ENCODE assay signal across 1 cellular context in the genomic region with DNA sequence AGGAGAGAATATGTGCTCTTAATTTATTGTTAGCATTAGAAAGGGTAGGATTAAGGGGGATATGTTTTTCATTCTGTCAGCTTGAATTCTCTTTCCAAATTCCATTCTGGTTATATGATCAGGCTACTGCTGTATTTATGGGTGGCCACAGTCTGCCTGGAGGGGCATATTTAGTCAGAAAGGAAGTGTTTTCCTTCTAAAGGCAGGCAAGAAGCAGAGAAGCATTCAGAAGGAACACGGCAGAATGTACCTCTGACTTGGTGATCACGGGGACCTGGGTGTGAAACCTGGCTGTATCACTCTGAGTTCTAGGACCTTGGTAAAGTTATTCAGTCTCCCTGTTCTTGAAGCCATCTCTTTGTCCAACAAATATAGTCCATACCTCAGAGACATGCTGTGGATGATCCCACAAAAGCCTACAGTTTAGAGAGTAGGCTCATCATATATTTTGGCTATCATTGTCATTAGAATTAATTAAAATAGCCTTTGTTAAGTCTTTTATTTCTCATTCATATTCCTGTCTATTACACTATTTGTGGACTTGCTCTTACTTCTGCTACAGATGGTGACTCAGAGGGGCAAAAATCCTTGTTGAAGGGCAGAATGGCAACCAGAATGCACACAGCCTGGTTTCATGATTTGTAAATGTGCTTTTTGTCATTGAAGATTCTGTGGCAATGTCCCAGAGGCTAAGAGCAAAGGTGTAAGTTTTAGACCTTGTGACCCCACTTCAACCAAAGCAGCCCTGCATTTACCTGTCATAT.
TF ChIP-seq lines count a peak whose summit lies in the region.

No MANE protein-coding gene starts in this region.

TF ChIP-seq in HepG2, 621 proteins besides CTCF, POLR2A, EP300 and RAD21:
- no peak for TF ChIP-seq THAP7 (CRISPR knock-in tag; IDR thresholded peaks at IDR 0.05)
- TF ChIP-seq EZH2 (conservative IDR thresholded peaks at IDR 0.05; ENCODE audit: low read depth, low read length): no peak
- TF ChIP-seq ZNF775 (CRISPR knock-in tag; IDR thresholded peaks at IDR 0.05; ENCODE audit: borderline replicate concordance): no peak
- TF ChIP-seq ZNF646 (CRISPR knock-in tag; IDR thresholded peaks at IDR 0.05): no peak
- no peak for TF ChIP-seq ZNF3 (CRISPR knock-in tag; IDR thresholded peaks at IDR 0.05)
- no peak for TF ChIP-seq SAFB2 (CRISPR knock-in tag; IDR thresholded peaks at IDR 0.05; ENCODE audit: borderline replicate concordance, low read depth)
- no peak for TF ChIP-seq HMG20A (CRISPR knock-in tag; IDR thresholded peaks at IDR 0.05; ENCODE audit: borderline replicate concordance)
- TF ChIP-seq NCOA5 (CRISPR knock-in tag; IDR thresholded peaks at IDR 0.05): no peak
- TF ChIP-seq NAIF1 (CRISPR knock-in tag; IDR thresholded peaks at IDR 0.05; ENCODE audit: borderline replicate concordance): no peak
- TF ChIP-seq RXRB (CRISPR knock-in tag; IDR thresholded peaks at IDR 0.05; ENCODE audit: borderline replicate concordance): no peak
- no peak for TF ChIP-seq CEBPG (CRISPR knock-in tag; IDR thresholded peaks at IDR 0.05)
- TF ChIP-seq EHMT2 (IDR thresholded peaks at IDR 0.05; ENCODE audit: borderline replicate concordance, low read depth, low read length): no peak
- TF ChIP-seq WIZ (CRISPR knock-in tag; IDR thresholded peaks at IDR 0.05): no peak
- no peak for TF ChIP-seq EEA1 (CRISPR knock-in tag; IDR thresholded peaks at IDR 0.05; ENCODE audit: borderline replicate concordance)
- TF ChIP-seq, protein P1, sequence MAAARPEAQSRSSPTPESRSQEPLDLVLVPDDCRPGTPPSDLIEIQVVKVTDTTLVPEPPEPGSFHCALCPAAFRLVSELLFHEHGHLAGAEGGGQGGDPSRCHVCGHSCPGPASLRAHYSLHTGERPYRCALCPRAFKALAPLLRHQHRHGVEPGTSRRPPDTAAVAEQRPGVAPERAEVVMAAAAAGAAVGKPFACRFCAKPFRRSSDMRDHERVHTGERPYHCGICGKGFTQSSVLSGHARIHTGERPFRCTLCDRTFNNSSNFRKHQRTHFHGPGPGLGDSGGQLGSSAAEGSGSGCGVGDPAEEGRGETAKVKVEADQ (CRISPR knock-in tag; IDR thresholded peaks at IDR 0.05; ENCODE audit: borderline replicate concordance): no peak
- TF ChIP-seq, protein P2, sequence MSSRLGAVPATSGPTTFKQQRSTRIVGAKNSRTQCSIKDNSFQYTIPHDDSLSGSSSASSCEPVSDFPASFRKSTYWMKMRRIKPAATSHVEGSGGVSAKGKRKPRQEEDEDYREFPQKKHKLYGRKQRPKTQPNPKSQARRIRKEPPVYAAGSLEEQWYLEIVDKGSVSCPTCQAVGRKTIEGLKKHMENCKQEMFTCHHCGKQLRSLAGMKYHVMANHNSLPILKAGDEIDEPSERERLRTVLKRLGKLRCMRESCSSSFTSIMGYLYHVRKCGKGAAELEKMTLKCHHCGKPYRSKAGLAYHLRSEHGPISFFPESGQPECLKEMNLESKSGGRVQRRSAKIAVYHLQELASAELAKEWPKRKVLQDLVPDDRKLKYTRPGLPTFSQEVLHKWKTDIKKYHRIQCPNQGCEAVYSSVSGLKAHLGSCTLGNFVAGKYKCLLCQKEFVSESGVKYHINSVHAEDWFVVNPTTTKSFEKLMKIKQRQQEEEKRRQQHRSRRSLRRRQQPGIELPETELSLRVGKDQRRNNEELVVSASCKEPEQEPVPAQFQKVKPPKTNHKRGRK (CRISPR knock-in tag; IDR thresholded peaks at IDR 0.05): no peak
- TF ChIP-seq ZFP62 (CRISPR knock-in tag; IDR thresholded peaks at IDR 0.05): no peak
- TF ChIP-seq YEATS2 (CRISPR knock-in tag; IDR thresholded peaks at IDR 0.05; ENCODE audit: borderline replicate concordance): no peak
- no peak for TF ChIP-seq PTBP1 (IDR thresholded peaks at IDR 0.05; ENCODE audit: low read depth, low read length, poor library complexity, severe bottlenecking)
TF ChIP-seq in HepG2: peak in this region for 0.
